Comparison of ENCODE assay signal across 11 cellular contexts in genomic region chr19:44692379-44692721, GRCh38. TPM values are rescaled to one million over a fixed set of nuclear protein-coding genes. Genes with fewer than 3 reads are reported as not detected.
DNase-seq lines count a peak whose midpoint lies in the region; ATAC-seq, FAIRE-seq and TF ChIP-seq lines count a peak whose summit lies in the region.
"Had no signal": no experiment of that assay in that cellular context is flagged by ENCODE, and none has a peak within 500 bp of the region (broad histone marks: within the 10 kb centered on the region; RNA-seq: fewer than 3 reads in every experiment).

No MANE protein-coding gene starts in this region.

- H3K27ac Mint-ChIP-seq in progenitor cell of endocrine pancreas = peak overlapping the region; percentile 57

- DNase-seq in DMS53 (lab: John Stamatoyannopoulos, UW) (peak; percentile 36), DMS53 treated with DMSO at 0.1 percent for 48 hours (lab: John Stamatoyannopoulos, UW; ENCODE audit: unreplicated experiment) (no peak), K562 (ENCODE audit: extremely low read depth in 1 of 4, low spot score in 3 of 4) (no peak), progenitor cell of endocrine pancreas (ENCODE audit: low spot score, unreplicated experiment) (no peak), HCEC 1CT (no peak)
- DNase-seq in stimulated activated CD4-positive, alpha-beta T cell treated with anti-CD3 and anti-CD28 coated beads, Interleukin-12 subunit alpha, Interleukin-12 subunit beta, amount 100 ng/mL, for 4 hours = no peak
- DNase-seq: NCI-H526 treated with DMSO at 0.1 percent for 48 hours, sigmoid colon had no signal

- no peak for FAIRE-seq in K562 (lab: Jason Lieb, UNC)

- H3K27me3 ChIP-seq in K562 (ENCODE audit: control insufficient read depth in 2 of 2, insufficient read depth in 2 of 2, low read length in 2 of 2) = no peaks in the 10 kb centered on the region

- H3K27ac ChIP-seq in K562 (ENCODE audit: extremely low read depth, low read depth, low read length) = no peak overlapping the region

- BruUV-seq in K562 (replicated peaks; lab: Mats Ljungman, UMichigan) = no TSS peak

- H3K9me3 Mint-ChIP-seq in progenitor cell of endocrine pancreas (ENCODE audit: low read depth) = no peaks in the 10 kb centered on the region

- POLR2A ChIA-PET in K562 (lab: Yijun Ruan, JAX) = no interaction called here

- H3K79me2 ChIP-seq in K562 (ENCODE audit: control insufficient read depth, insufficient read depth, low read length) = no peaks in the 10 kb centered on the region

- no peaks in the 10 kb centered on the region; the same call in 1 of the 2 replicates for H4K20me1 ChIP-seq in K562 (replicated peaks; ENCODE audit: control insufficient read depth, insufficient read depth, low read length)

- H3K27me3 Mint-ChIP-seq in progenitor cell of endocrine pancreas = no peaks in the 10 kb centered on the region

- H3K36me3 ChIP-seq in K562 (ENCODE audit: control insufficient read depth, insufficient read depth, low read length) = no peaks in the 10 kb centered on the region
- H3K36me3 ChIP-seq: sigmoid colon had no signal

- H3K4me1 ChIP-seq in K562 (replicated peaks in 1 of 2; ENCODE audit: control insufficient read depth in 2 of 2, insufficient read depth in 2 of 2, low read length in 2 of 2) = peaks cover 25 to 40% of the 10 kb centered on the region in 2 experiments
- H3K4me1 ChIP-seq: sigmoid colon had no signal

- in situ Hi-C loops in K562 (cut with MboI) = no loop called here

- H2AFZ ChIP-seq in K562 (ENCODE audit: low read depth, low read length) = peak overlapping the region; percentile 64; the same call in 1 of the 2 replicates

- intact Hi-C loops in K562 (cut with micrococcal nuclease) = no loop called here

- H3K4me3 ChIP-seq in K562 = no peak overlapping the region
- H3K4me3 ChIP-seq: sigmoid colon had no signal

- H3K36me3 Mint-ChIP-seq in progenitor cell of endocrine pancreas (ENCODE audit: insufficient read depth) = no peaks in the 10 kb centered on the region

- no peak for TF ChIP-seq EP300 in K562 (IDR thresholded peaks at IDR 0.05; ENCODE audit: low read length)

- CTCF ChIA-PET in K562 (lab: Yijun Ruan, JAX; ENCODE audit: low intra/inter-chr PET ratio) = interaction anchor here (1.4 kb wide), 1 partner anchor 92 kb away, joined by 4 read pairs; no protein-coding TSS in a partner anchor

- no peak for TF ChIP-seq POLR2A in K562 (conservative IDR thresholded peaks at IDR 0.05)

- WGBS in K562 (ENCODE audit: insufficient coverage, low coverage, missing lambda C conversion rate) = 75% methylated on average over 4 of the region's 5 CpGs

- ATAC-seq in HG02938 (IDR thresholded peaks at IDR 0.05; ENCODE audit: unreplicated experiment) (peak; percentile 12), K562 (no peak), GM18873 (IDR thresholded peaks at IDR 0.05; ENCODE audit: low FRiP score, unreplicated experiment) (no peak)

- H3K4me2 ChIP-seq in K562 (ENCODE audit: insufficient read depth, low read length) = no peak overlapping the region

- peak overlapping the region in 1 of 2 experiments; percentile 53; a peak in 1 of 4 replicates for H3K9ac ChIP-seq in K562 (ENCODE audit: insufficient read depth in 1 of 2, low read depth in 2 of 2, low read length in 2 of 2)

- H3K4me1 Mint-ChIP-seq in progenitor cell of endocrine pancreas (ENCODE audit: low read depth) = peaks cover 28% of the 10 kb centered on the region

- TF ChIP-seq CTCF in K562 (IDR thresholded peaks at IDR 0.05 in 2 of 3, conservative IDR thresholded peaks at IDR 0.05 in 1 of 3; ENCODE audit: insufficient read depth in 2 of 3, low read depth in 1 of 3, low read length in 3 of 3) (no peak), progenitor cell of endocrine pancreas (IDR thresholded peaks at IDR 0.05; ENCODE audit: unreplicated experiment) (no peak)

- no peaks in the 10 kb centered on the region for H3K9me1 ChIP-seq in K562 (ENCODE audit: control insufficient read depth, insufficient read depth, low read length)

- no peaks in the 10 kb centered on the region for H3K9me3 ChIP-seq in K562 (replicated peaks; ENCODE audit: control insufficient read depth, insufficient read depth, low read depth, low read length)
- H3K9me3 ChIP-seq: sigmoid colon had no signal

- TF ChIP-seq RAD21 in K562 (CRISPR knock-in tag; conservative IDR thresholded peaks at IDR 0.05 in 1 of 2, IDR thresholded peaks at IDR 0.05 in 1 of 2) = no peak

- H3K4me3 Mint-ChIP-seq in progenitor cell of endocrine pancreas (ENCODE audit: low read depth) = no peak overlapping the region

RNA-seq across cellular contexts. Expression of gene CEACAM16, which starts 6.6 kb away (rescaled TPM):
- not detected in 2 replicates for total RNA-seq in K562 (2011; cell fraction: chromatin; rRNA removed; ENCODE audit: low replicate concordance)
- total RNA-seq in K562 (2011; cell fraction: nucleolus; rRNA removed) = not detected in 2 replicates
- total RNA-seq in K562 (2011; cell fraction: nucleoplasm; rRNA removed) = not detected in 2 replicates
- total RNA-seq in K562 (2014; rRNA removed) = not detected in 2 replicates
- not detected in 2 replicates for total RNA-seq in K562 (2014; rRNA removed; fragmentation: Illumina TruSeq; extraction: Trizol)
- not detected in 2 replicates for total RNA-seq in K562 (2015; rRNA removed; fragmentation: Illumina TruSeq; extraction: Trizol)
- total RNA-seq in K562 (2021) = not detected in 2 replicates
- not detected in 2 replicates for polyA plus RNA-seq in K562 (2011; rRNA removed)
- polyA plus RNA-seq in K562 (2011; cell fraction: cytosol; rRNA removed) = not detected in 2 replicates
- not detected in 2 replicates for polyA plus RNA-seq in K562 (2011; cell fraction: nucleus; rRNA removed)
- not detected in 2 replicates for polyA plus RNA-seq in K562 (2012)
- polyA plus RNA-seq in K562 (2014; fragmentation: Illumina TruSeq; extraction: Trizol) = not detected in 2 replicates
- not detected for polyA plus RNA-seq in K562 (2014; fragmentation: Nextera tagmentation; extraction: Ambion mirVana)
- polyA plus RNA-seq in K562 (2014; rRNA removed) = not detected in 2 replicates
- not detected in 2 replicates for polyA minus RNA-seq in K562 (2011; rRNA and poly(A)+ RNA removed)
- not detected in 2 replicates for polyA minus RNA-seq in K562 (2011; cell fraction: cytosol; rRNA and poly(A)+ RNA removed)
- polyA minus RNA-seq in K562 (2011; cell fraction: nucleus; rRNA and poly(A)+ RNA removed) = not detected in 2 replicates
- not detected in 2 replicates for total RNA-seq in progenitor cell of endocrine pancreas
- total RNA-seq: sigmoid colon, subcutaneous adipose tissue had no signal
- polyA plus RNA-seq: sigmoid colon had no signal

RNA-seq across cellular contexts. Expression of gene CEACAM19, which starts 21.1 kb away (rescaled TPM):
- 0.65 and 0.67 TPM in 2 replicates for total RNA-seq in K562 (2011; cell fraction: chromatin; rRNA removed; ENCODE audit: low replicate concordance)
- 0.67 and 0.79 TPM in 2 replicates for total RNA-seq in K562 (2011; cell fraction: nucleolus; rRNA removed)
- not detected in 2 replicates for total RNA-seq in K562 (2011; cell fraction: nucleoplasm; rRNA removed)
- total RNA-seq in K562 (2014; rRNA removed) = 0.49 TPM in 1 of 2 replicates, not detected in the other
- total RNA-seq in K562 (2014; rRNA removed; fragmentation: Illumina TruSeq; extraction: Trizol) = 0.13 and 0.15 TPM in 2 replicates
- total RNA-seq in K562 (2015; rRNA removed; fragmentation: Illumina TruSeq; extraction: Trizol) = 0.15 TPM in 1 of 2 replicates, not detected in the other
- total RNA-seq in K562 (2021) = 0.09 and 0.29 TPM in 2 replicates
- 0.17 and 0.31 TPM in 2 replicates for polyA plus RNA-seq in K562 (2011; rRNA removed)
- polyA plus RNA-seq in K562 (2011; cell fraction: cytosol; rRNA removed) = 0.06 TPM in 1 of 2 replicates, not detected in the other
- polyA plus RNA-seq in K562 (2011; cell fraction: nucleus; rRNA removed) = 1.1 and 1.3 TPM in 2 replicates
- polyA plus RNA-seq in K562 (2012) = 0.25 and 2.0 TPM in 2 replicates
- 0.17 and 0.30 TPM in 2 replicates for polyA plus RNA-seq in K562 (2014; fragmentation: Illumina TruSeq; extraction: Trizol)
- not detected for polyA plus RNA-seq in K562 (2014; fragmentation: Nextera tagmentation; extraction: Ambion mirVana)
- 0.50 TPM in 1 of 2 replicates, not detected in the other for polyA plus RNA-seq in K562 (2014; rRNA removed)
- 0.24 TPM in 1 of 2 replicates, not detected in the other for polyA minus RNA-seq in K562 (2011; rRNA and poly(A)+ RNA removed)
- not detected in 2 replicates for polyA minus RNA-seq in K562 (2011; cell fraction: cytosol; rRNA and poly(A)+ RNA removed)
- polyA minus RNA-seq in K562 (2011; cell fraction: nucleus; rRNA and poly(A)+ RNA removed) = 0.44 and 0.54 TPM in 2 replicates
- 25.8 and 29.8 TPM in 2 replicates for total RNA-seq in progenitor cell of endocrine pancreas

RNA-seq across cellular contexts. Expression of gene PVR, which starts 48.6 kb away (rescaled TPM):
- 8.9 and 19.4 TPM in 2 replicates for total RNA-seq in K562 (2011; cell fraction: chromatin; rRNA removed; ENCODE audit: low replicate concordance)
- total RNA-seq in K562 (2011; cell fraction: nucleolus; rRNA removed) = 20.8 and 21.8 TPM in 2 replicates
- 16.2 and 17.5 TPM in 2 replicates for total RNA-seq in K562 (2011; cell fraction: nucleoplasm; rRNA removed)
- total RNA-seq in K562 (2014; rRNA removed) (13.8 and 17.0 TPM in 2 replicates), K562 (2014; rRNA removed; fragmentation: Illumina TruSeq; extraction: Trizol) (8.3 and 9.8 TPM in 2 replicates), K562 (2015; rRNA removed; fragmentation: Illumina TruSeq; extraction: Trizol) (9.8 and 10.8 TPM in 2 replicates), K562 (2021) (13.3 and 14.5 TPM in 2 replicates), progenitor cell of endocrine pancreas (61.2 and 64.3 TPM in 2 replicates)
- polyA plus RNA-seq in K562 (2011; rRNA removed) (6.5 and 9.2 TPM in 2 replicates), K562 (2014; fragmentation: Illumina TruSeq; extraction: Trizol) (13.9 and 14.0 TPM in 2 replicates), K562 (2014; fragmentation: Nextera tagmentation; extraction: Ambion mirVana) (1 to 10 TPM in 1 of 2 experiments, under 1 TPM in 1; 0.89 to 1.5 TPM), K562 (2014; rRNA removed) (9.1 and 10.9 TPM in 2 replicates)
- polyA plus RNA-seq in K562 (2011; cell fraction: cytosol; rRNA removed) = 11.9 and 12.0 TPM in 2 replicates
- 7.9 and 9.4 TPM in 2 replicates for polyA plus RNA-seq in K562 (2011; cell fraction: nucleus; rRNA removed)
- 8.0 and 21.3 TPM in 2 replicates for polyA plus RNA-seq in K562 (2012)
- polyA minus RNA-seq in K562 (2011; rRNA and poly(A)+ RNA removed) = 7.5 and 7.7 TPM in 2 replicates
- polyA minus RNA-seq in K562 (2011; cell fraction: cytosol; rRNA and poly(A)+ RNA removed) = 6.1 and 6.3 TPM in 2 replicates
- polyA minus RNA-seq in K562 (2011; cell fraction: nucleus; rRNA and poly(A)+ RNA removed) = 6.3 and 8.7 TPM in 2 replicates

RNA-seq across cellular contexts. Expression of gene BCL3, which starts 56.2 kb away (rescaled TPM):
- 3.7 and 11.5 TPM in 2 replicates for total RNA-seq in K562 (2011; cell fraction: chromatin; rRNA removed; ENCODE audit: low replicate concordance)
- total RNA-seq in K562 (2011; cell fraction: nucleolus; rRNA removed) = 6.4 and 6.8 TPM in 2 replicates
- total RNA-seq in K562 (2011; cell fraction: nucleoplasm; rRNA removed) = 2.5 and 7.1 TPM in 2 replicates
- total RNA-seq in K562 (2014; rRNA removed) (1.1 TPM in 2 replicates), K562 (2014; rRNA removed; fragmentation: Illumina TruSeq; extraction: Trizol) (0.07 TPM in 1 of 2 replicates, not detected in the other), K562 (2015; rRNA removed; fragmentation: Illumina TruSeq; extraction: Trizol) (0.33 and 0.72 TPM in 2 replicates), K562 (2021) (1.9 and 2.4 TPM in 2 replicates), progenitor cell of endocrine pancreas (2.9 and 3.8 TPM in 2 replicates)
- polyA plus RNA-seq in K562 (2011; rRNA removed) (0.28 and 1.2 TPM in 2 replicates), K562 (2014; fragmentation: Illumina TruSeq; extraction: Trizol) (0.67 and 0.93 TPM in 2 replicates), K562 (2014; fragmentation: Nextera tagmentation; extraction: Ambion mirVana) (under 1 TPM in 1 of 2 experiments, not detected in 1; 0.03 TPM), K562 (2014; rRNA removed) (0.97 and 2.4 TPM in 2 replicates)
- 0.43 and 2.4 TPM in 2 replicates for polyA plus RNA-seq in K562 (2011; cell fraction: cytosol; rRNA removed)
- polyA plus RNA-seq in K562 (2011; cell fraction: nucleus; rRNA removed) = 5.5 and 6.5 TPM in 2 replicates
- 2.5 and 9.1 TPM in 2 replicates for polyA plus RNA-seq in K562 (2012)
- polyA minus RNA-seq in K562 (2011; rRNA and poly(A)+ RNA removed) = 0.21 TPM in 1 of 2 replicates, not detected in the other
- 2.5 TPM in 2 replicates for polyA minus RNA-seq in K562 (2011; cell fraction: cytosol; rRNA and poly(A)+ RNA removed)
- polyA minus RNA-seq in K562 (2011; cell fraction: nucleus; rRNA and poly(A)+ RNA removed) = 0.78 and 2.3 TPM in 2 replicates

Comparison
In these comparisons a context has a peak if more than half of its experiments do, and no peak if none do; other contexts are left out.
1. RNA of gene CEACAM19, which starts 21.1 kb away (total RNA-seq): 25.8 to 29.8 TPM in progenitor cell of endocrine pancreas; 0.09 to 0.79 TPM in K562; every median in the first group is over 10 times any median in the second.